8 cellular contexts compared by ENCODE assay signal in the genomic region with DNA sequence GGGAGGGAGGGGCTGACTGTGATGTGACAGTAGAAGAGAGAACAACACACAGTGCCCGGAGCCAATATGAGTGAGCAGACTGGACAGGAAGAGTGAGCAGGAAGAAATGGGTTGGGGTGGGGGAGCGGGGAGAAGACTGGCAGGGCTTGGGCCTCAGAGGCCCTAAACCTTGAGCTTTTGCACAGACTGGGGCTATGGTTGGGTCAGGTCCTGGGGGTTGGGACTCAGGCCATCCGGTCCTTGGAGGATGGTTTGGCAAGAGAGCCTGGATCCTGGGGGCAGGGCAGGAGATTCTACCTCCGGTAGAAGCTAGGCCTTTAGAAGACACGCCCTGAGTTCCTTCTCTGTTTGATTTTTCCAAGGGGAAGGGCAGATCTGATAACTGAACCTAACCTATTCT. TPM values are rescaled to one million over a fixed set of nuclear protein-coding genes. Genes with fewer than 3 reads are reported as not detected.
A peak's percentile ranks its signal among the peaks of the same experiment; 100 is the strongest.
DNase-seq lines count a peak whose midpoint lies in the region; ATAC-seq and TF ChIP-seq lines count a peak whose summit lies in the region.

No MANE protein-coding gene starts in this region.

- H3K4me3 ChIP-seq in adrenal gland, result peak overlapping the region in 2 of 4 donors; percentile 62 to 93
- H3K4me3 ChIP-seq in thyroid gland (replicated peaks in 1 of 3), result peak overlapping the region in 2 of 3 donors; percentile 80 to 94

- DNase-seq in activated T-cell treated with anti-CD3 and anti-CD28 coated beads, Interleukin-2, amount 50 U/mL, for 24 hours, result no peak
- no peak for DNase-seq in activated T-cell treated with anti-CD3 and anti-CD28 coated beads for 4 hours
- peak in 4 of 7 donors; percentile 49 to 68 (median 54) for DNase-seq in adrenal gland
- peak; percentile 35 for DNase-seq in kidney tubule cell (ENCODE audit: low spot score)
- peak in 1 of 2 donors; percentile 22 for DNase-seq in thyroid gland
- no peak for DNase-seq in NCI-H2196 (lab: John Stamatoyannopoulos, UW; ENCODE audit: unreplicated experiment)

- peaks cover 73% of the 10 kb centered on the region for H3K36me3 Mint-ChIP-seq in activated T-cell treated with anti-CD3 and anti-CD28 coated beads, Interleukin-2, amount 50 U/mL, for 24 hours (ENCODE audit: low read depth)

- no peaks in the 10 kb centered on the region for H3K27me3 ChIP-seq in adrenal gland
- no peaks in the 10 kb centered on the region for H3K27me3 ChIP-seq in thyroid gland

- H3K27ac Mint-ChIP-seq in activated T-cell treated with anti-CD3 and anti-CD28 coated beads, Interleukin-2, amount 50 U/mL, for 24 hours, result peak overlapping the region; percentile 97

- TF ChIP-seq POLR2A in adrenal gland (IDR thresholded peaks at IDR 0.05) (peak in 1 of 2 donors; percentile 16), thyroid gland (IDR thresholded peaks at IDR 0.05) (no peak)

- H3K27ac ChIP-seq in adrenal gland (peak overlapping the region in 4 of 5 donors; percentile 80 to 95 (median 90)), thyroid gland (peak overlapping the region in 2 of 3 donors; percentile 93 to 94)

- peaks cover 52% of the 10 kb centered on the region for H3K4me1 Mint-ChIP-seq in activated T-cell treated with anti-CD3 and anti-CD28 coated beads, Interleukin-2, amount 50 U/mL, for 24 hours (ENCODE audit: low read depth)

- intact Hi-C loops in adrenal gland (cut with DNase I), result loop anchor here (5.0 to 10.0 kb wide), 4 partner anchors 52 to 82 kb away; a partner anchor contains a TSS
- intact Hi-C loops in thyroid gland (cut with DNase I), result loop anchor here (2.0 kb wide), 1 partner anchor 82 kb away; no protein-coding TSS in a partner anchor

- 18 to 26% (median 21%) methylated on average over 4 to 5 of the region's 5 CpGs for WGBS in adrenal gland, 4 donors
- WGBS in thyroid gland, 2 donors, result 50 to 54% methylated on average over 5 of the region's 5 CpGs

- ATAC-seq in GM21576 (IDR thresholded peaks at IDR 0.05; ENCODE audit: unreplicated experiment) (no peak), HG03460 (IDR thresholded peaks at IDR 0.05; ENCODE audit: unreplicated experiment) (no peak)

- no peaks in the 10 kb centered on the region for H3K27me3 Mint-ChIP-seq in activated T-cell treated with anti-CD3 and anti-CD28 coated beads, Interleukin-2, amount 50 U/mL, for 24 hours

- peak overlapping the region; percentile 93 for H3K4me3 Mint-ChIP-seq in activated T-cell treated with anti-CD3 and anti-CD28 coated beads, Interleukin-2, amount 50 U/mL, for 24 hours

- H3K9me3 ChIP-seq in adrenal gland (replicated peaks in 1 of 3) (no peaks in the 10 kb centered on the region), thyroid gland (no peaks in the 10 kb centered on the region)

- H3K9me3 Mint-ChIP-seq in activated T-cell treated with anti-CD3 and anti-CD28 coated beads, Interleukin-2, amount 50 U/mL, for 24 hours, result no peaks in the 10 kb centered on the region

- H3K4me1 ChIP-seq in adrenal gland (replicated peaks in 1 of 2) (peaks cover 13 to 24% of the 10 kb centered on the region in 2 donors), thyroid gland (peaks cover 17 to 19% of the 10 kb centered on the region in 2 donors)

- TF ChIP-seq CTCF in adrenal gland (IDR thresholded peaks at IDR 0.05), result no peak
- no peak for TF ChIP-seq CTCF in thyroid gland (IDR thresholded peaks at IDR 0.05)

- H3K36me3 ChIP-seq in adrenal gland (replicated peaks in 1 of 2) (peaks cover 0 to 30% of the 10 kb centered on the region in 2 donors), thyroid gland (peaks cover 12 to 14% of the 10 kb centered on the region in 2 donors)

RNA-seq across cellular contexts. Expression of a gene that starts 1.1 kb away (rescaled TPM):
- total RNA-seq in adrenal gland (10 to 100 TPM; 12.3 to 70.6 (median 30.8) TPM), thyroid gland (10 to 100 TPM; 17.1 to 29.0 (median 20.4) TPM)
- polyA plus RNA-seq in adrenal gland, result 100 to 1,000 TPM in 1 of 3 donors, 10 to 100 TPM in 2; 26.4 to 190 (median 93.4) TPM

RNA-seq across cellular contexts. Expression of a gene that starts 10.9 kb away (rescaled TPM):
- total RNA-seq in adrenal gland (1 to 10 TPM in 3 of 8 donors, under 1 TPM in 3, not detected in 2; 0.57 to 2.5 (median 1.2) TPM), thyroid gland (1 to 10 TPM; 1.0 to 2.3 (median 1.4) TPM)
- polyA plus RNA-seq in adrenal gland, result 1 to 10 TPM; 1.2 to 6.2 (median 3.0) TPM

RNA-seq across cellular contexts. Expression of a gene that starts 11.3 kb away (rescaled TPM):
- 10 to 100 TPM; 44.9 to 91.0 (median 62.6) TPM for total RNA-seq in adrenal gland
- 10 to 100 TPM; 16.2 to 40.3 (median 36.9) TPM for polyA plus RNA-seq in adrenal gland
- 100 to 1,000 TPM in 1 of 4 donors, 10 to 100 TPM in 3; 67.3 to 134 (median 86.9) TPM for total RNA-seq in thyroid gland

RNA-seq across cellular contexts. Expression of a gene that starts 18.8 kb away (rescaled TPM):
- total RNA-seq in adrenal gland (10 to 100 TPM; 44.3 to 78.8 (median 63.3) TPM), thyroid gland (10 to 100 TPM; 50.5 to 69.7 (median 68.3) TPM)
- 100 to 1,000 TPM in 1 of 3 donors, 10 to 100 TPM in 2; 67.1 to 114 (median 82.9) TPM for polyA plus RNA-seq in adrenal gland

RNA-seq across cellular contexts. Expression of a gene that starts 35.5 kb away (rescaled TPM):
- total RNA-seq in adrenal gland (10 to 100 TPM in 2 of 8 donors, 1 to 10 TPM in 6; 1.6 to 13.6 (median 4.2) TPM), thyroid gland (1 to 10 TPM in 3 of 4 donors, not detected in 1; 5.4 to 8.8 (median 5.5) TPM)
- 10 to 100 TPM in 2 of 3 donors, 1 to 10 TPM in 1; 2.5 to 64.8 (median 22.0) TPM for polyA plus RNA-seq in adrenal gland

Comparison
In these comparisons a context has a peak if more than half of its experiments do, and no peak if none do; other contexts are left out.
1. DNase-seq: peak in adrenal gland (4 of 7) and kidney tubule cell (single experiment); none in activated T-cell treated with anti-CD3 and anti-CD28 coated beads, Interleukin-2, amount 50 U/mL, for 24 hours (single experiment), activated T-cell treated with anti-CD3 and anti-CD28 coated beads for 4 hours (single experiment) and NCI-H2196 (single experiment).